16 cellular contexts compared by ENCODE assay signal in genomic region chr12:88308825-88309224, GRCh38.
DNase-seq lines count a peak whose midpoint lies in the region; ATAC-seq, FAIRE-seq and TF ChIP-seq lines count a peak whose summit lies in the region.
"Had no signal": no experiment of that assay in that cellular context is flagged by ENCODE, and none has a peak within 500 bp of the region (broad histone marks: within the 10 kb centered on the region; RNA-seq: fewer than 3 reads in every experiment).

No MANE protein-coding gene starts in this region.

- no peaks in the 10 kb centered on the region for H3K36me3 ChIP-seq in pancreas
- no peaks in the 10 kb centered on the region for H3K36me3 ChIP-seq in Caco-2 (ENCODE audit: control insufficient read depth, insufficient read depth, low read length)
- H3K36me3 ChIP-seq: BLaER1 treated with 17β-estradiol and CSF1 and Interleukin-3, amounts not matched to agents 10 nM and 100 nM; gastroesophageal sphincter; ovary had no signal

- peaks cover 15% of the 10 kb centered on the region for H3K4me1 Mint-ChIP-seq in Caco-2 (ENCODE audit: low read depth, unreplicated experiment)

- H3K27ac Mint-ChIP-seq in Caco-2 (ENCODE audit: unreplicated experiment): no peak overlapping the region

- no peak for ATAC-seq in pancreas
- ATAC-seq: activated T-cell treated with anti-CD3 and anti-CD28 coated beads, Interleukin-2, amount 50 U/mL, for 4 hours; gastroesophageal sphincter; GM12878; Right ventricle myocardium inferior had no signal

- POLR2A ChIA-PET in RWPE1 (lab: Yijun Ruan, JAX; ENCODE audit: low non-redundant PET) (no interaction called here), Caco-2 (lab: Charles Lee) (no interaction called here)

- H3K27ac ChIP-seq in RWPE1 (no peak overlapping the region), pancreas (no peak overlapping the region)
- H3K27ac ChIP-seq: BLaER1 treated with 17β-estradiol and CSF1 and Interleukin-3, amounts not matched to agents 10 nM and 100 nM; gastroesophageal sphincter; ovary had no signal

- CTCF ChIA-PET in RWPE1 (lab: Yijun Ruan, JAX): no interaction called here
- CTCF ChIA-PET in Caco-2 (lab: Charles Lee): no interaction called here

- H3K9me3 ChIP-seq in pancreas: no peaks in the 10 kb centered on the region
- H3K9me3 ChIP-seq in Caco-2: no peaks in the 10 kb centered on the region
- H3K9me3 ChIP-seq: BLaER1 treated with 17β-estradiol and CSF1 and Interleukin-3, amounts not matched to agents 10 nM and 100 nM; gastroesophageal sphincter; ovary had no signal

- intact Hi-C loops in pancreas (cut with DNase I): no loop called here
- intact Hi-C loops in Caco-2 (cut with micrococcal nuclease; ENCODE audit: unreplicated experiment): no loop called here

- H3K4me3 Mint-ChIP-seq in Caco-2 (ENCODE audit: unreplicated experiment): no peak overlapping the region
- H3K4me3 Mint-ChIP-seq: activated T-cell treated with anti-CD3 and anti-CD28 coated beads, Interleukin-2, amount 50 U/mL, for 4 hours had no signal

- H3K27me3 Mint-ChIP-seq in Caco-2 (ENCODE audit: insufficient read depth, unreplicated experiment): peaks cover 8% of the 10 kb centered on the region

- BruUV-seq in Caco-2 (replicated peaks; lab: Mats Ljungman, UMichigan): no TSS peak

- TF ChIP-seq CTCF in RWPE1 (conservative IDR thresholded peaks at IDR 0.05; ENCODE audit: low read depth) (no peak), epithelial cell of esophagus (IDR thresholded peaks at IDR 0.05; ENCODE audit: insufficient read depth, low read depth, low read length, missing control alignments) (no peak), pancreas (IDR thresholded peaks at IDR 0.05) (no peak), Caco-2 (IDR thresholded peaks at IDR 0.05; ENCODE audit: insufficient read depth in 1 of 2, low read depth in 1 of 2, low read length in 1 of 2, severe bottlenecking in 1 of 2, unreplicated experiment in 1 of 2) (no peak)

- H3K4me3 ChIP-seq in epithelial cell of esophagus (ENCODE audit: low read length): no peak overlapping the region
- H3K4me3 ChIP-seq in pancreas: no peak overlapping the region
- no peak overlapping the region for H3K4me3 ChIP-seq in Caco-2 (ENCODE audit: low read depth, low read length)
- H3K4me3 ChIP-seq: BLaER1 treated with 17β-estradiol and CSF1 and Interleukin-3, amounts not matched to agents 10 nM and 100 nM; gastroesophageal sphincter; GM12878; ovary had no signal

- H3K9me3 Mint-ChIP-seq in Caco-2 (ENCODE audit: unreplicated experiment): no peaks in the 10 kb centered on the region
- H3K9me3 Mint-ChIP-seq: activated T-cell treated with anti-CD3 and anti-CD28 coated beads, Interleukin-2, amount 50 U/mL, for 4 hours had no signal

- H3K27me3 ChIP-seq in pancreas (no peaks in the 10 kb centered on the region), Caco-2 (replicated peaks; ENCODE audit: control insufficient read depth, insufficient read depth, low read length) (no peaks in the 10 kb centered on the region)
- H3K27me3 ChIP-seq: BLaER1 treated with 17β-estradiol and CSF1 and Interleukin-3, amounts not matched to agents 10 nM and 100 nM; gastroesophageal sphincter; ovary had no signal

- FAIRE-seq in pancreas (lab: Jason Lieb, UNC): peak; percentile 23
- FAIRE-seq: GM12878, islet of Langerhans had no signal

- H3K4me1 ChIP-seq in pancreas (peaks cover 12 to 30% (median 21%) of the 10 kb centered on the region in 3 donors), Caco-2 (peaks cover 29% of the 10 kb centered on the region)

- DNase-seq in ELR (ENCODE audit: low read depth) (peak; percentile 97), RWPE1 (ENCODE audit: low spot score) (peak; percentile 9), epithelial cell of esophagus (ENCODE audit: low read depth) (peak; percentile 78), pancreas (no peak), SIG-M5 (lab: John Stamatoyannopoulos, UW) (no peak), NCI-H2227 (lab: John Stamatoyannopoulos, UW; ENCODE audit: unreplicated experiment) (no peak), Caco-2 (no peak), GF-D8 (lab: John Stamatoyannopoulos, UW) (no peak)
- DNase-seq: activated T-cell treated with anti-CD3 and anti-CD28 coated beads, Interleukin-2, amount 50 U/mL, for 4 hours; NCI-H748 treated with DMSO at 0.1 percent for 48 hours; ovary had no signal

- no peaks in the 10 kb centered on the region for H3K36me3 Mint-ChIP-seq in Caco-2 (ENCODE audit: insufficient read depth, unreplicated experiment)

Comparison
In these comparisons a context has a peak if more than half of its experiments do, and no peak if none do; other contexts are left out.
1. DNase-seq: peak in ELR (single experiment), RWPE1 (single experiment) and epithelial cell of esophagus (single experiment); none in pancreas (0 of 6), SIG-M5 (single experiment), NCI-H2227 (single experiment), Caco-2 (0 of 2) and GF-D8 (single experiment).